ENCODE assay signal across 8 cellular contexts in the genomic region with DNA sequence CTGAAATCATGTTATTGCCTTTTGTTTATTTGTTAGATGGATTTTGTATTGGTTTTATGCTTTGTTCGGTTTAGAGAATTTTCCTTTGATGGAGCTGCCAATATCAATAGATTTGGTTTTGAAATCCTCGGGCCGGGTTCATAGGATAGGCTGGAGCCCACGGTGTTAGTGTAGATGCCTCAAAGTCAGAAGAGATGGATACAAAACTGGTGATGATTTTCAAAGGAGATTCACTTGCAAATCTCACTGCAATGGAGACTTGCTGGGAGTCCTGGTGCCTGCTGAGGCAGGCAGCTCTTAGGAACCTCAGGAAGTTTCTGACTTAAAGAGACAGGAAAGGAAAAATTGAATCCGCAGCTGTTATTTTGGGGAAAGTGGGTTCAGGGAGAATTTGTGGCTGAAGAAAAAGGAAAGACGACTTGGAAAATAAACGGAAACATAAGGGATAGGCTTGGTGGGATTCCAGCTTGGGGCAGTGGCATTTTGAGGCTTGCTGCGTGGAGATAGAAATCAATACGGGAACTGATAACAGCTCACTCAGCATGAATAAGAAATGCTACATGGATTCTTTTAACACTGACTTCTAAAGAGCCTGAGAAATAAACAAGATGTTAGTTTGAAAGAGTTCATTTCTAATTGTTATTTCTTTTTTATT.
A peak's percentile ranks its signal among the peaks of the same experiment; 100 is the strongest.
DNase-seq lines count a peak whose midpoint lies in the region; ATAC-seq and TF ChIP-seq lines count a peak whose summit lies in the region.

No MANE protein-coding gene starts in this region.

- H3K27ac Mint-ChIP-seq in CD14-positive monocyte = peak overlapping the region in 3 of 7 donors; percentile 12 to 85 (median 77)
- H3K27ac Mint-ChIP-seq in osteocyte (ENCODE audit: unreplicated experiment) = peak overlapping the region; percentile 79

- TF ChIP-seq CTCF in CD14-positive monocyte (IDR thresholded peaks at IDR 0.05) (no peak), fibroblast of the aortic adventitia (IDR thresholded peaks at IDR 0.05; ENCODE audit: insufficient read depth, low read length) (no peak), osteocyte (IDR thresholded peaks at IDR 0.05) (no peak), RWPE1 (conservative IDR thresholded peaks at IDR 0.05; ENCODE audit: low read depth) (no peak)

- peak overlapping the region; percentile 99 for H3K4me3 Mint-ChIP-seq in CD14-positive monocyte
- H3K4me3 Mint-ChIP-seq in osteocyte (ENCODE audit: unreplicated experiment) = peak overlapping the region; percentile 90

- CTCF ChIA-PET in RWPE1 (lab: Yijun Ruan, JAX) = no interaction called here

- H3K4me3 ChIP-seq in fibroblast of the aortic adventitia (ENCODE audit: low read depth, low read length) = peak overlapping the region; percentile 73

- peaks cover 39% of the 10 kb centered on the region for H3K4me1 Mint-ChIP-seq in CD14-positive monocyte
- peaks cover 19% of the 10 kb centered on the region for H3K4me1 Mint-ChIP-seq in osteocyte (ENCODE audit: unreplicated experiment)

- H3K9me3 Mint-ChIP-seq in CD14-positive monocyte = no peaks in the 10 kb centered on the region
- no peaks in the 10 kb centered on the region for H3K9me3 Mint-ChIP-seq in osteocyte (ENCODE audit: unreplicated experiment)

- intact Hi-C loops in CD14-positive monocyte (cut with micrococcal nuclease) = no loop called here

- no peak for ATAC-seq in HG02884 (IDR thresholded peaks at IDR 0.05; ENCODE audit: unreplicated experiment)

- DNase-seq in CD14-positive monocyte (ENCODE audit: low spot score) = no peak
- DNase-seq in OCI-M1 (lab: John Stamatoyannopoulos, UW) = peak; percentile 68
- peak; percentile 27 for DNase-seq in fibroblast of the aortic adventitia (ENCODE audit: low read depth)
- DNase-seq in osteocyte (ENCODE audit: extremely low spot score, unreplicated experiment) = no peak
- no peak for DNase-seq in RWPE1 (ENCODE audit: low spot score)
- DNase-seq in NCI-H2171 (lab: John Stamatoyannopoulos, UW) = no peak
- no peak for DNase-seq in NCI-H2029 treated with DMSO at 0.1 percent for 48 hours (lab: John Stamatoyannopoulos, UW)

- H3K27ac ChIP-seq in RWPE1 = no peak overlapping the region

- POLR2A ChIA-PET in RWPE1 (lab: Yijun Ruan, JAX; ENCODE audit: low non-redundant PET) = no interaction called here

- H3K36me3 Mint-ChIP-seq in CD14-positive monocyte = no peaks in the 10 kb centered on the region
- H3K36me3 Mint-ChIP-seq in osteocyte (ENCODE audit: unreplicated experiment) = no peaks in the 10 kb centered on the region

- H3K27me3 Mint-ChIP-seq in CD14-positive monocyte (ENCODE audit: low read depth in 3 of 3) = peaks cover 0 to 2% (median 1%) of the 10 kb centered on the region in 3 donors
- H3K27me3 Mint-ChIP-seq in osteocyte (ENCODE audit: unreplicated experiment) = peaks cover 21% of the 10 kb centered on the region

Comparison
In these comparisons a context has a peak if more than half of its experiments do, and no peak if none do; other contexts are left out.
1. DNase-seq: peak in OCI-M1 (single experiment) and fibroblast of the aortic adventitia (single experiment); none in CD14-positive monocyte (single experiment), osteocyte (single experiment), RWPE1 (single experiment), NCI-H2171 (single experiment) and NCI-H2029 treated with DMSO at 0.1 percent for 48 hours (single experiment).